ENCODE assay signal across 17 cellular contexts in genomic region chr4:122099896-122100295, GRCh38. TPM values are rescaled to one million over a fixed set of nuclear protein-coding genes. Genes with fewer than 3 reads are reported as not detected.
DNase-seq lines count a peak whose midpoint lies in the region; ATAC-seq and TF ChIP-seq lines count a peak whose summit lies in the region.
"Had no signal": no experiment of that assay in that cellular context is flagged by ENCODE, and none has a peak within 500 bp of the region (broad histone marks: within the 10 kb centered on the region; RNA-seq: fewer than 3 reads in every experiment).

No MANE protein-coding gene starts in this region.

- H3K27me3 ChIP-seq in BJ (ENCODE audit: control insufficient read depth, insufficient read depth, low read length) = no peaks in the 10 kb centered on the region
- H3K27me3 ChIP-seq in endodermal cell (ENCODE audit: control insufficient read depth, insufficient read depth, low read length, poor library complexity, severe bottlenecking) = peaks cover 85% of the 10 kb centered on the region
- H3K27me3 ChIP-seq in thyroid gland = no peaks in the 10 kb centered on the region

- H3K9me3 Mint-ChIP-seq in endodermal cell (no peaks in the 10 kb centered on the region), memory B cell (no peaks in the 10 kb centered on the region)
- H3K9me3 Mint-ChIP-seq in activated CD8-positive, alpha-beta T cell treated with anti-CD3 and anti-CD28 coated beads for 36 hours = no peaks in the 10 kb centered on the region
- H3K9me3 Mint-ChIP-seq: activated naive CD8-positive, alpha-beta T cell treated with anti-CD3 and anti-CD28 coated beads for 36 hours had no signal

- no peak for TF ChIP-seq CTCF in BJ (IDR thresholded peaks at IDR 0.05; ENCODE audit: insufficient read depth, low read depth, low read length)
- no peak for TF ChIP-seq CTCF in endodermal cell (conservative IDR thresholded peaks at IDR 0.05)
- no peak for TF ChIP-seq CTCF in thyroid gland (IDR thresholded peaks at IDR 0.05)
- TF ChIP-seq CTCF in activated CD8-positive, alpha-beta T cell treated with anti-CD3 and anti-CD28 coated beads for 36 hours (IDR thresholded peaks at IDR 0.05) = no peak

- H3K27ac Mint-ChIP-seq in endodermal cell (no peak overlapping the region), memory B cell (peak overlapping the region; percentile 36)
- no peak overlapping the region for H3K27ac Mint-ChIP-seq in activated CD8-positive, alpha-beta T cell treated with anti-CD3 and anti-CD28 coated beads for 36 hours
- H3K27ac Mint-ChIP-seq: activated naive CD8-positive, alpha-beta T cell treated with anti-CD3 and anti-CD28 coated beads for 36 hours; naive B cell had no signal

- no peak overlapping the region for H3K9ac ChIP-seq in endodermal cell (ENCODE audit: extremely low read depth, low read length, poor library complexity, severe bottlenecking)

- CTCF ChIA-PET in BJ (lab: Yijun Ruan, JAX) = no interaction called here
- CTCF ChIA-PET in activated CD8-positive, alpha-beta T cell treated with anti-CD3 and anti-CD28 coated beads for 36 hours (lab: Charles Lee) = no interaction called here

- WGBS in endodermal cell (ENCODE audit: insufficient coverage in 1 of 2, insufficient read length in 1 of 2), 2 experiments = 70 to 100% methylated on average over 1 to 2 of the region's 2 CpGs
- 83 to 87% methylated on average over 2 of the region's 2 CpGs for WGBS in thyroid gland, 2 donors

- peak overlapping the region; percentile 79 for H3K27ac ChIP-seq in endodermal cell (ENCODE audit: low read depth, low read length)
- no peak overlapping the region for H3K27ac ChIP-seq in thyroid gland
- H3K27ac ChIP-seq: heart right ventricle, left lung, thoracic aorta had no signal

- DNase-seq in BJ (ENCODE audit: low read depth) (peak; percentile 35), endodermal cell (no peak), memory B cell (ENCODE audit: low spot score in 2 of 2) (no peak), thyroid gland (no peak)
- no peak for DNase-seq in activated CD8-positive, alpha-beta T cell treated with anti-CD3 and anti-CD28 coated beads for 36 hours
- no peak for DNase-seq in stimulated activated CD4-positive, alpha-beta T cell treated with anti-CD3 and anti-CD28 coated beads, Interleukin-2, amount 100 ng/mL, for 48 hours
- DNase-seq: activated CD4-positive, CD25-positive, alpha-beta regulatory T cell treated with anti-CD3 and anti-CD28 coated beads, Interleukin-2, amount 50 U/mL, for 72 hours; activated naive CD8-positive, alpha-beta T cell treated with anti-CD3 and anti-CD28 coated beads for 36 hours; heart right ventricle; left lung; naive B cell; NCI-H1092 treated with DMSO at 0.1 percent for 48 hours; NCI-H2171 treated with DMSO at 0.1 percent for 48 hours; NK-92 treated with Interleukin-12 subunit alpha and Interleukin-12 subunit beta, amount 100 ng/mL, for 24 hours had no signal

- intact Hi-C loops in thyroid gland (cut with DNase I) = no loop called here
- intact Hi-C loops in activated CD8-positive, alpha-beta T cell treated with anti-CD3 and anti-CD28 coated beads for 36 hours (cut with micrococcal nuclease) = no loop called here

- H3K4me1 ChIP-seq in endodermal cell (ENCODE audit: control insufficient read depth, insufficient read depth, low read length) (no peaks in the 10 kb centered on the region), thyroid gland (no peaks in the 10 kb centered on the region)
- H3K4me1 ChIP-seq: heart right ventricle, left lung had no signal

- H3K4me3 ChIP-seq in BJ (ENCODE audit: low read depth, low read length) (no peak overlapping the region), endodermal cell (ENCODE audit: low read length) (no peak overlapping the region), thyroid gland (replicated peaks in 1 of 3) (no peak overlapping the region)
- H3K4me3 ChIP-seq: heart right ventricle, left lung, thoracic aorta had no signal

- H3K9me3 ChIP-seq in endodermal cell (ENCODE audit: control insufficient read depth, low read length) (no peaks in the 10 kb centered on the region), thyroid gland (no peaks in the 10 kb centered on the region)
- H3K9me3 ChIP-seq: heart right ventricle, left lung, thoracic aorta had no signal

- TF ChIP-seq POLR2A in thyroid gland (IDR thresholded peaks at IDR 0.05) = no peak

- no peak for ATAC-seq in memory B cell (ENCODE audit: low read depth)
- no peak for ATAC-seq in GM18498 (IDR thresholded peaks at IDR 0.05; ENCODE audit: unreplicated experiment)
- ATAC-seq in activated CD8-positive, alpha-beta T cell treated with anti-CD3 and anti-CD28 coated beads for 36 hours = no peak
- ATAC-seq: heart right ventricle, left lung had no signal

- TF ChIP-seq EP300 in Ishikawa (IDR thresholded peaks at IDR 0.05; ENCODE audit: borderline replicate concordance) = no peak

- peaks cover 82% of the 10 kb centered on the region for H3K27me3 Mint-ChIP-seq in endodermal cell (ENCODE audit: insufficient read depth)
- peaks cover 15% of the 10 kb centered on the region for H3K27me3 Mint-ChIP-seq in memory B cell
- H3K27me3 Mint-ChIP-seq in activated CD8-positive, alpha-beta T cell treated with anti-CD3 and anti-CD28 coated beads for 36 hours = peaks cover 7% of the 10 kb centered on the region

- H3K4me1 Mint-ChIP-seq in endodermal cell (peaks cover 8% of the 10 kb centered on the region), memory B cell (no peaks in the 10 kb centered on the region)
- no peaks in the 10 kb centered on the region for H3K4me1 Mint-ChIP-seq in activated CD8-positive, alpha-beta T cell treated with anti-CD3 and anti-CD28 coated beads for 36 hours (ENCODE audit: low read depth)
- H3K4me1 Mint-ChIP-seq: activated naive CD8-positive, alpha-beta T cell treated with anti-CD3 and anti-CD28 coated beads for 36 hours; naive B cell had no signal

- H3K4me3 Mint-ChIP-seq in endodermal cell (no peak overlapping the region), memory B cell (no peak overlapping the region)
- H3K4me3 Mint-ChIP-seq in activated CD8-positive, alpha-beta T cell treated with anti-CD3 and anti-CD28 coated beads for 36 hours = no peak overlapping the region
- H3K4me3 Mint-ChIP-seq: activated naive CD8-positive, alpha-beta T cell treated with anti-CD3 and anti-CD28 coated beads for 36 hours; naive B cell had no signal

- TF ChIP-seq RAD21 in Ishikawa (IDR thresholded peaks at IDR 0.05; ENCODE audit: low read depth) = no peak

- H3K36me3 ChIP-seq in BJ (ENCODE audit: control insufficient read depth, insufficient read depth, low read length) (no peaks in the 10 kb centered on the region), endodermal cell (ENCODE audit: control insufficient read depth, insufficient read depth, low read length) (no peaks in the 10 kb centered on the region), thyroid gland (no peaks in the 10 kb centered on the region)
- H3K36me3 ChIP-seq: heart right ventricle, left lung, thoracic aorta had no signal

- POLR2A ChIA-PET in BJ (lab: Charles Lee) = no interaction called here
- POLR2A ChIA-PET in activated CD8-positive, alpha-beta T cell treated with anti-CD3 and anti-CD28 coated beads for 36 hours (lab: Charles Lee) = no interaction called here

- H3K36me3 Mint-ChIP-seq in endodermal cell (ENCODE audit: low read depth) (no peaks in the 10 kb centered on the region), memory B cell (no peaks in the 10 kb centered on the region)
- H3K36me3 Mint-ChIP-seq in activated CD8-positive, alpha-beta T cell treated with anti-CD3 and anti-CD28 coated beads for 36 hours (ENCODE audit: low read depth) = no peaks in the 10 kb centered on the region
- H3K36me3 Mint-ChIP-seq: activated naive CD8-positive, alpha-beta T cell treated with anti-CD3 and anti-CD28 coated beads for 36 hours; naive B cell had no signal

TF ChIP-seq in Ishikawa, 13 proteins besides CTCF, POLR2A, EP300 and RAD21:
- TF ChIP-seq TAF1 (IDR thresholded peaks at IDR 0.05; ENCODE audit: low read depth) (no peak), REST (IDR thresholded peaks at IDR 0.05; ENCODE audit: low read depth) (no peak), TEAD4 (IDR thresholded peaks at IDR 0.05) (no peak), NFIC (IDR thresholded peaks at IDR 0.05) (no peak), USF1 (IDR thresholded peaks at IDR 0.05) (0 out of 2 replicates have a peak, but pooled peaks have one; percentile 18), EGR1 (IDR thresholded peaks at IDR 0.05) (no peak)

RNA-seq across cellular contexts. Expression of gene BLTP1, which starts 52.2 kb away (rescaled TPM):
- 22.9 and 44.5 TPM in 2 replicates for polyA plus RNA-seq in BJ (2011; rRNA removed)
- polyA minus RNA-seq in BJ (2011; rRNA and poly(A)+ RNA removed) = 66.1 and 73.2 TPM in 2 replicates
- total RNA-seq in endodermal cell (10 to 100 TPM; 43.0 to 52.5 TPM), thyroid gland (100 to 1,000 TPM; 158 to 268 (median 180) TPM)
- polyA plus RNA-seq in endodermal cell (2013, experiment 1 of 2) = 34.5 TPM
- 36.8 TPM for polyA plus RNA-seq in endodermal cell (2013, experiment 2 of 2)
- total RNA-seq in activated CD8-positive, alpha-beta T cell treated with anti-CD3 and anti-CD28 coated beads for 36 hours = 10 to 100 TPM; 17.9 to 19.0 TPM
